Comparison of ENCODE assay signal across 24 cellular contexts in genomic region chr20:7459123-7459522, GRCh38.
A peak's percentile ranks its signal among the peaks of the same experiment; 100 is the strongest.
DNase-seq lines count a peak whose midpoint lies in the region; ATAC-seq, FAIRE-seq and TF ChIP-seq lines count a peak whose summit lies in the region.
"Had no signal": no experiment of that assay in that cellular context is flagged by ENCODE, and none has a peak within 500 bp of the region (broad histone marks: within the 10 kb centered on the region; RNA-seq: fewer than 3 reads in every experiment).

No MANE protein-coding gene starts in this region.

- no peaks in the 10 kb centered on the region for H4K20me1 ChIP-seq in GM23248 (ENCODE audit: insufficient read depth)

- no peak for TF ChIP-seq CTCF in bronchial epithelial cell (IDR thresholded peaks at IDR 0.05; ENCODE audit: insufficient read depth, low read length, severe bottlenecking)
- TF ChIP-seq CTCF in foreskin fibroblast (IDR thresholded peaks at IDR 0.05; ENCODE audit: low read depth, low read length): no peak

- no peaks in the 10 kb centered on the region for H3K27me3 ChIP-seq in GM23248 (replicated peaks; ENCODE audit: insufficient read depth)
- H3K27me3 ChIP-seq in bronchial epithelial cell (ENCODE audit: control insufficient read depth, insufficient read depth, low read length): no peaks in the 10 kb centered on the region
- H3K27me3 ChIP-seq: sigmoid colon, stomach, tibial nerve had no signal

- H3K4me2 ChIP-seq in GM23248 (ENCODE audit: unreplicated experiment): peak overlapping the region; percentile 17

- no peak overlapping the region for H3K9ac ChIP-seq in GM23248

- in situ Hi-C loops in GM23248 (cut with MboI) (no loop called here), ACHN (cut with HindIII; ENCODE audit: low pct_ligation_motif_present, low pct_unique_long_range_greater_than_20kb, low sequenced_read_pairs) (no loop called here)

- DNase-seq in GM23248: peak; percentile 32
- DNase-seq in NCI-H226: peak; percentile 8
- peak; percentile 20 for DNase-seq in bronchial epithelial cell (ENCODE audit: low read depth)
- peak; percentile 8 to 35 for DNase-seq in foreskin fibroblast
- DNase-seq in GM19239 (ENCODE audit: insufficient read length, low spot score): no peak
- no peak for DNase-seq in ACHN
- DNase-seq in NCI-H510A treated with DMSO at 0.1 percent for 48 hours (lab: John Stamatoyannopoulos, UW): no peak
- DNase-seq: activated naive CD4-positive, alpha-beta T cell treated with anti-CD3 and anti-CD28 coated beads, Interleukin-2, amount 50 U/mL, for 16 hours; anterior cingulate cortex; Calu3; effector memory CD4-positive, alpha-beta T cell; HFFc6; IMR-90; kidney glomerular epithelial cell; NCI-H1694; SHP77 treated with DMSO at 0.1 percent for 48 hours; sigmoid colon; stimulated activated CD8-positive, alpha-beta memory T cell treated with anti-CD3 and anti-CD28 coated beads, Interleukin-4, amount 100 ng/mL, for 48 hours; stomach; T1000 had no signal

- H2AFZ ChIP-seq in GM23248: peak overlapping the region; percentile 58

- no peaks in the 10 kb centered on the region for H3K79me2 ChIP-seq in GM23248 (ENCODE audit: insufficient read depth)

- no peak overlapping the region for H3K27ac ChIP-seq in GM23248
- H3K27ac ChIP-seq: C4-2B, sigmoid colon, stomach, tibial nerve had no signal

- no peaks in the 10 kb centered on the region for H3K36me3 ChIP-seq in GM23248 (ENCODE audit: low read depth)
- H3K36me3 ChIP-seq in bronchial epithelial cell (ENCODE audit: control insufficient read depth, insufficient read depth, low read length): no peaks in the 10 kb centered on the region
- H3K36me3 ChIP-seq: sigmoid colon, stomach, tibial nerve had no signal

- no peak overlapping the region for H3K4me3 ChIP-seq in GM23248
- no peak overlapping the region for H3K4me3 ChIP-seq in bronchial epithelial cell (ENCODE audit: low read depth, low read length)
- no peak overlapping the region for H3K4me3 ChIP-seq in foreskin fibroblast (ENCODE audit: low read depth in 1 of 2, low read length in 2 of 2)
- H3K4me3 ChIP-seq: sigmoid colon, stomach, tibial nerve had no signal

- ATAC-seq in GM21526 (IDR thresholded peaks at IDR 0.05; ENCODE audit: low FRiP score, unreplicated experiment): no peak
- ATAC-seq: esophagus mucosa had no signal

- H3K9me3 ChIP-seq in GM23248 (ENCODE audit: low read depth): no peaks in the 10 kb centered on the region
- H3K9me3 ChIP-seq: sigmoid colon, stomach, tibial nerve had no signal

- no peaks in the 10 kb centered on the region for H3K4me1 ChIP-seq in GM23248 (ENCODE audit: insufficient read depth)
- H3K4me1 ChIP-seq: sigmoid colon, stomach, tibial nerve had no signal

- H3F3A ChIP-seq in GM23248 (ENCODE audit: insufficient read depth): no peaks in the 10 kb centered on the region

- H3K9me2 ChIP-seq in GM23248 (ENCODE audit: insufficient read depth): no peaks in the 10 kb centered on the region

- FAIRE-seq in bronchial epithelial cell (lab: Jason Lieb, UNC) (no peak), GM19239 (lab: Jason Lieb, UNC) (no peak)

Comparison
In these comparisons a context has a peak if more than half of its experiments do, and no peak if none do; other contexts are left out.
1. DNase-seq: peak in GM23248 (single experiment), NCI-H226 (single experiment), bronchial epithelial cell (single experiment) and foreskin fibroblast (2 of 2); none in GM19239 (single experiment), ACHN (single experiment) and NCI-H510A treated with DMSO at 0.1 percent for 48 hours (single experiment).